17 cellular contexts compared by ENCODE assay signal in the genomic region with DNA sequence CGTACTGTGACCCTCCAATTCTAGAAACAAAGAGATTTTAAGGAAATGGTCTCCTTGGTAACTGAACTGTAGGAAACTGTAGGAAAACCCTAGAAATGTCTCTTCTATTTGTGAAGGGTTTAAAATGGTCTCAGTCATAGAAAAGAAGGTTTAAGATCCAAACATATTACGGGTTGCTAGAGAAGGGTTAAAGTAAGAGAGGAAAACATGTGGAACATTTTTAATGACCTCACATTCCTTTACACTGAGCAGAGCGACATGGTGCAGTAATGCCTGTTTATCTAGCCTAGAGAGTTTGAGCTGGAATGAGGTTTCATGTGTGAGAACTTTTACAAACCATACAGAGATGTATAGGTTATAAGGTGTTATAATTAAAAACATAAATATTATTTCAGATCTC. TPM values are rescaled to one million over a fixed set of nuclear protein-coding genes. Genes with fewer than 3 reads are reported as not detected.
A peak's percentile ranks its signal among the peaks of the same experiment; 100 is the strongest.
DNase-seq lines count a peak whose midpoint lies in the region; ATAC-seq and TF ChIP-seq lines count a peak whose summit lies in the region.
"Had no signal": no experiment of that assay in that cellular context is flagged by ENCODE, and none has a peak within 500 bp of the region (broad histone marks: within the 10 kb centered on the region; RNA-seq: fewer than 3 reads in every experiment).

No MANE protein-coding gene starts in this region.

- CTCF ChIA-PET in CD4-positive, alpha-beta T cell (lab: Charles Lee) = no interaction called here

- peak; percentile 58 for ATAC-seq in left ventricle myocardium superior
- ATAC-seq in right cardiac atrium = no peak
- ATAC-seq in CD4-positive, alpha-beta T cell (ENCODE audit: poor library complexity) = no peak
- ATAC-seq in stimulated activated effector memory CD8-positive, alpha-beta T cell treated with anti-CD3 and anti-CD28 coated beads, Interleukin-12 subunit alpha, Interleukin-12 subunit beta, amount 100 ng/mL, for 72 hours = no peak
- ATAC-seq: esophagus mucosa, Right ventricle myocardium inferior had no signal

- intact Hi-C loops in left ventricle myocardium superior (cut with micrococcal nuclease) = no loop called here
- intact Hi-C loops in right cardiac atrium (cut with DNase I) = no loop called here
- intact Hi-C loops in colonic mucosa (cut with DNase I) = no loop called here
- intact Hi-C loops in CD4-positive, alpha-beta T cell (cut with DNase I, micrococcal nuclease) = loop anchor here in 1 of 2 experiments (5.0 kb wide), 1 partner anchor 201 kb away; no protein-coding TSS in a partner anchor

- H3K4me1 Mint-ChIP-seq in CD4-positive, alpha-beta T cell (ENCODE audit: low read depth) = peaks cover 48% of the 10 kb centered on the region
- peaks cover 12% of the 10 kb centered on the region for H3K4me1 Mint-ChIP-seq in stimulated activated effector memory CD8-positive, alpha-beta T cell treated with anti-CD3 and anti-CD28 coated beads, Interleukin-12 subunit alpha, Interleukin-12 subunit beta, amount 100 ng/mL, for 72 hours

- H3K9me3 Mint-ChIP-seq in CD4-positive, alpha-beta T cell = no peaks in the 10 kb centered on the region
- H3K9me3 Mint-ChIP-seq in stimulated activated effector memory CD8-positive, alpha-beta T cell treated with anti-CD3 and anti-CD28 coated beads, Interleukin-12 subunit alpha, Interleukin-12 subunit beta, amount 100 ng/mL, for 72 hours = no peaks in the 10 kb centered on the region
- H3K9me3 Mint-ChIP-seq: activated naive CD4-positive, alpha-beta T cell treated with anti-CD3 and anti-CD28 coated beads, Interleukin-2, amount 50 U/mL, for 24 hours had no signal

- no peak overlapping the region for H3K27ac Mint-ChIP-seq in CD4-positive, alpha-beta T cell
- H3K27ac Mint-ChIP-seq in stimulated activated effector memory CD8-positive, alpha-beta T cell treated with anti-CD3 and anti-CD28 coated beads, Interleukin-12 subunit alpha, Interleukin-12 subunit beta, amount 100 ng/mL, for 72 hours = no peak overlapping the region
- H3K27ac Mint-ChIP-seq: activated naive CD4-positive, alpha-beta T cell treated with anti-CD3 and anti-CD28 coated beads, Interleukin-2, amount 50 U/mL, for 24 hours had no signal

- no peaks in the 10 kb centered on the region for H3K27me3 Mint-ChIP-seq in CD4-positive, alpha-beta T cell
- H3K27me3 Mint-ChIP-seq: activated naive CD4-positive, alpha-beta T cell treated with anti-CD3 and anti-CD28 coated beads, Interleukin-2, amount 50 U/mL, for 24 hours had no signal

- no peak for TF ChIP-seq POLR2A in suprapubic skin (IDR thresholded peaks at IDR 0.05)

- H3K4me3 ChIP-seq in right cardiac atrium (ENCODE audit: low read length) = no peak overlapping the region
- no peak overlapping the region for H3K4me3 ChIP-seq in colonic mucosa
- H3K4me3 ChIP-seq in mesodermal cell (ENCODE audit: extremely low read depth, insufficient read depth, low read length, poor library complexity, severe bottlenecking) = no peak overlapping the region
- no peak overlapping the region for H3K4me3 ChIP-seq in suprapubic skin
- H3K4me3 ChIP-seq: lung had no signal

- H3K9me3 ChIP-seq in right cardiac atrium (ENCODE audit: control insufficient read depth, low read length) (no peaks in the 10 kb centered on the region), colonic mucosa (no peaks in the 10 kb centered on the region), mesodermal cell (ENCODE audit: control insufficient read depth, low read length) (no peaks in the 10 kb centered on the region), suprapubic skin (no peaks in the 10 kb centered on the region)
- H3K9me3 ChIP-seq in CD4-positive, alpha-beta T cell (ENCODE audit: control insufficient read depth, low read length) = no peaks in the 10 kb centered on the region

- H3K27me3 ChIP-seq in right cardiac atrium (ENCODE audit: control insufficient read depth, insufficient read depth) = no peaks in the 10 kb centered on the region
- H3K27me3 ChIP-seq in colonic mucosa = no peaks in the 10 kb centered on the region
- no peaks in the 10 kb centered on the region for H3K27me3 ChIP-seq in suprapubic skin
- no peaks in the 10 kb centered on the region for H3K27me3 ChIP-seq in CD4-positive, alpha-beta T cell (ENCODE audit: control insufficient read depth, insufficient read depth, low read length)

- H3K9ac ChIP-seq in colonic mucosa (ENCODE audit: low read depth in 2 of 2, low read length in 2 of 2) = no peak overlapping the region

- POLR2A ChIA-PET in CD4-positive, alpha-beta T cell (lab: Charles Lee) = interaction anchor here (1.2 kb wide), 1 partner anchor 11 kb away, joined by 6 read pairs; no protein-coding TSS in a partner anchor

- no peak for DNase-seq in left ventricle myocardium superior
- no peak for DNase-seq in right cardiac atrium
- no peak for DNase-seq in colonic mucosa
- no peak for DNase-seq in suprapubic skin (ENCODE audit: low spot score in 2 of 2)
- DNase-seq in activated gamma-delta T cell treated with Interleukin-2 at 50 U/mL for 16 hours = no peak
- no peak for DNase-seq in CD4-positive, alpha-beta T cell
- no peak for DNase-seq in stimulated activated effector memory CD8-positive, alpha-beta T cell treated with anti-CD3 and anti-CD28 coated beads, Interleukin-12 subunit alpha, Interleukin-12 subunit beta, amount 100 ng/mL, for 72 hours (ENCODE audit: low spot score in 2 of 2)
- DNase-seq: activated CD4-positive, alpha-beta T cell treated with anti-CD3 and anti-CD28 coated beads for 4 hours; Karpas-422; NCI-H446 treated with DMSO at 0.1 percent for 48 hours; stimulated activated CD4-positive, alpha-beta T cell treated with anti-CD3 and anti-CD28 coated beads, Interleukin-2, amount 100 ng/mL, for 48 hours had no signal

- TF ChIP-seq CTCF in colonic mucosa (IDR thresholded peaks at IDR 0.05) (no peak), suprapubic skin (IDR thresholded peaks at IDR 0.05) (no peak)
- no peak for TF ChIP-seq CTCF in CD4-positive, alpha-beta T cell (IDR thresholded peaks at IDR 0.05)

- no peak overlapping the region for H3K4me3 Mint-ChIP-seq in CD4-positive, alpha-beta T cell
- no peak overlapping the region for H3K4me3 Mint-ChIP-seq in stimulated activated effector memory CD8-positive, alpha-beta T cell treated with anti-CD3 and anti-CD28 coated beads, Interleukin-12 subunit alpha, Interleukin-12 subunit beta, amount 100 ng/mL, for 72 hours
- H3K4me3 Mint-ChIP-seq: activated naive CD4-positive, alpha-beta T cell treated with anti-CD3 and anti-CD28 coated beads, Interleukin-2, amount 50 U/mL, for 24 hours had no signal

- H3K36me3 ChIP-seq in colonic mucosa (no peaks in the 10 kb centered on the region), mesodermal cell (ENCODE audit: control insufficient read depth, insufficient read depth, low read length) (peaks cover 3% of the 10 kb centered on the region), suprapubic skin (no peaks in the 10 kb centered on the region)

- no peaks in the 10 kb centered on the region for H3K36me3 Mint-ChIP-seq in CD4-positive, alpha-beta T cell (ENCODE audit: low read depth)
- no peaks in the 10 kb centered on the region for H3K36me3 Mint-ChIP-seq in stimulated activated effector memory CD8-positive, alpha-beta T cell treated with anti-CD3 and anti-CD28 coated beads, Interleukin-12 subunit alpha, Interleukin-12 subunit beta, amount 100 ng/mL, for 72 hours

- H3K27ac ChIP-seq in right cardiac atrium (ENCODE audit: low read length) (no peak overlapping the region), colonic mucosa (peak overlapping the region; percentile 24), mesodermal cell (ENCODE audit: low read depth, low read length, severe bottlenecking) (peak overlapping the region; percentile 93), suprapubic skin (no peak overlapping the region)
- H3K27ac ChIP-seq in CD4-positive, alpha-beta T cell (ENCODE audit: low read depth, low read length) = no peak overlapping the region

- WGBS in right cardiac atrium = 30% methylated on average over 3 of the region's 3 CpGs
- WGBS in mesodermal cell (ENCODE audit: insufficient coverage in 2 of 2), 2 experiments = no CpG with 5 or more reads among the region's 3 CpGs
- 46% methylated on average over 3 of the region's 3 CpGs for WGBS in suprapubic skin

- no peak for TF ChIP-seq EP300 in suprapubic skin (IDR thresholded peaks at IDR 0.05)

- H3K4me1 ChIP-seq in right cardiac atrium (ENCODE audit: control insufficient read depth, insufficient read depth, low read length) (peaks cover 1% of the 10 kb centered on the region), colonic mucosa (no peaks in the 10 kb centered on the region), mesodermal cell (ENCODE audit: control insufficient read depth, insufficient read depth, low read length, poor library complexity, severe bottlenecking) (peaks cover 37% of the 10 kb centered on the region), suprapubic skin (no peaks in the 10 kb centered on the region)

RNA-seq across cellular contexts. Expression of gene C1orf105, which starts 36.9 kb away (rescaled TPM):
- total RNA-seq in left ventricle myocardium superior (21.9 TPM), right cardiac atrium (10 to 100 TPM in 3 of 4 donors, 1 to 10 TPM in 1; 3.2 to 19.1 (median 12.4) TPM), colonic mucosa (not detected), suprapubic skin (1 to 10 TPM in 2 of 4 donors, under 1 TPM in 1, not detected in 1; 0.89 to 1.5 (median 1.5) TPM)
- 21.5 TPM for polyA plus RNA-seq in right cardiac atrium
- 0.48 TPM for polyA plus RNA-seq in mesodermal cell (2013, experiment 1 of 2)
- 1.2 TPM for polyA plus RNA-seq in mesodermal cell (2013, experiment 2 of 2)
- total RNA-seq in CD4-positive, alpha-beta T cell = not detected
- total RNA-seq: esophagus mucosa, lung, temporal lobe had no signal
- polyA plus RNA-seq: lung had no signal

Comparison
In these comparisons a context has a peak if more than half of its experiments do, and no peak if none do; other contexts are left out.
1. H3K27ac ChIP-seq: peak in colonic mucosa (single experiment) and mesodermal cell (single experiment); none in right cardiac atrium (single experiment), suprapubic skin (single experiment) and CD4-positive, alpha-beta T cell (single experiment).